In genomic region chr9:21357479-21358290, GRCh38 we compare ENCODE assay signal across 8 cellular contexts. TPM values are rescaled to one million over a fixed set of nuclear protein-coding genes. Genes with fewer than 3 reads are reported as not detected.
DNase-seq lines count a peak whose midpoint lies in the region; ATAC-seq and TF ChIP-seq lines count a peak whose summit lies in the region.

No MANE protein-coding gene starts in this region.

- no peaks in the 10 kb centered on the region for H3K9me3 ChIP-seq in gastrocnemius medialis

- intact Hi-C loops in gastrocnemius medialis (cut with DNase I; ENCODE audit: low total_unique reads) = no loop called here

- H3K27me3 ChIP-seq in gastrocnemius medialis = no peaks in the 10 kb centered on the region

- no peaks in the 10 kb centered on the region for H3K4me1 Mint-ChIP-seq in endothelial cell (ENCODE audit: unreplicated experiment)

- no peaks in the 10 kb centered on the region for H3K36me3 ChIP-seq in gastrocnemius medialis

- peaks cover 2% of the 10 kb centered on the region for H3K27me3 Mint-ChIP-seq in endothelial cell (ENCODE audit: unreplicated experiment)

- H3K4me1 ChIP-seq in gastrocnemius medialis = no peaks in the 10 kb centered on the region

- H3K4me3 Mint-ChIP-seq in endothelial cell (ENCODE audit: unreplicated experiment) = no peak overlapping the region

- TF ChIP-seq CTCF in gastrocnemius medialis (IDR thresholded peaks at IDR 0.05 in 4 of 5, conservative IDR thresholded peaks at IDR 0.05 in 1 of 5) (no peak), endothelial cell (IDR thresholded peaks at IDR 0.05; ENCODE audit: unreplicated experiment) (no peak)

- no peak overlapping the region for H3K4me3 ChIP-seq in gastrocnemius medialis

- DNase-seq in medulla oblongata (ENCODE audit: extremely low spot score) (peak; percentile 51), SHP77 (lab: John Stamatoyannopoulos, UW) (no peak), gastrocnemius medialis (no peak), midbrain (lab: John Stamatoyannopoulos, UW) (no peak), endothelial cell (ENCODE audit: low spot score) (no peak)

- no peak overlapping the region for H3K27ac ChIP-seq in gastrocnemius medialis

- no peak overlapping the region for H3K27ac Mint-ChIP-seq in endothelial cell (ENCODE audit: unreplicated experiment)

- no peaks in the 10 kb centered on the region for H3K36me3 Mint-ChIP-seq in endothelial cell (ENCODE audit: low read depth, unreplicated experiment)

- no peaks in the 10 kb centered on the region for H3K9me3 Mint-ChIP-seq in endothelial cell (ENCODE audit: unreplicated experiment)

- ATAC-seq in GM18505 (IDR thresholded peaks at IDR 0.05; ENCODE audit: unreplicated experiment) = peak; percentile 82
- peak; percentile 93 for ATAC-seq in GM21576 (IDR thresholded peaks at IDR 0.05; ENCODE audit: unreplicated experiment)
- ATAC-seq in HG03575 (IDR thresholded peaks at IDR 0.05; ENCODE audit: extremely low read depth, insufficient number of reproducible peaks, low FRiP score, unreplicated experiment) = peak; percentile 57
- no peak for ATAC-seq in gastrocnemius medialis

- in situ Hi-C loops in gastrocnemius medialis (cut with MboI; ENCODE audit: low sequenced_read_pairs in 4 of 4) = no loop called here

- TF ChIP-seq POLR2A in GM18505 (IDR thresholded peaks at IDR 0.05; ENCODE audit: borderline replicate concordance, extremely low read depth, insufficient read depth, insufficient read length) (no peak), gastrocnemius medialis (IDR thresholded peaks at IDR 0.05) (no peak)

RNA-seq across cellular contexts. Expression of gene IFNA6, which starts 7.0 kb away (rescaled TPM):
- total RNA-seq in gastrocnemius medialis = not detected
- total RNA-seq in endothelial cell (ENCODE audit: unreplicated experiment) = not detected

RNA-seq across cellular contexts. Expression of gene IFNA13, which starts 10.2 kb away (rescaled TPM):
- total RNA-seq in gastrocnemius medialis (not detected), endothelial cell (ENCODE audit: unreplicated experiment) (not detected)

RNA-seq across cellular contexts. Expression of gene KLHL9, which starts 22.5 kb away (rescaled TPM):
- total RNA-seq in gastrocnemius medialis (1 to 10 TPM; 5.2 to 8.2 (median 6.5) TPM), endothelial cell (ENCODE audit: unreplicated experiment) (39.5 TPM)

RNA-seq across cellular contexts. Expression of gene IFNA2, which starts 27.5 kb away (rescaled TPM):
- not detected for total RNA-seq in gastrocnemius medialis
- total RNA-seq in endothelial cell (ENCODE audit: unreplicated experiment) = not detected

RNA-seq across cellular contexts. Expression of gene IFNA8, which starts 51.2 kb away (rescaled TPM):
- total RNA-seq in gastrocnemius medialis = not detected
- not detected for total RNA-seq in endothelial cell (ENCODE audit: unreplicated experiment)

Comparison
In these comparisons a context has a peak if more than half of its experiments do, and no peak if none do; other contexts are left out.
1. ATAC-seq: peak in GM18505 (single experiment), GM21576 (single experiment) and HG03575 (single experiment); none in gastrocnemius medialis (0 of 2).